Comparison of ENCODE assay signal across 2 cellular contexts in genomic region chr7:108461855-108462254, GRCh38.
TF ChIP-seq lines count a peak whose summit lies in the region.

No MANE protein-coding gene starts in this region.

TF ChIP-seq in HepG2, 621 proteins besides CTCF, POLR2A, EP300 and RAD21:
- no peak for TF ChIP-seq ZNF552 (CRISPR knock-in tag; IDR thresholded peaks at IDR 0.05; ENCODE audit: borderline replicate concordance)
- no peak for TF ChIP-seq DRAP1 (CRISPR knock-in tag; IDR thresholded peaks at IDR 0.05)
- no peak for TF ChIP-seq ZNF337 (CRISPR knock-in tag; IDR thresholded peaks at IDR 0.05; ENCODE audit: borderline replicate concordance, low read depth)
- no peak for TF ChIP-seq ZNF839 (CRISPR knock-in tag; IDR thresholded peaks at IDR 0.05; ENCODE audit: borderline replicate concordance)
- no peak for TF ChIP-seq STAT6 (CRISPR knock-in tag; IDR thresholded peaks at IDR 0.05; ENCODE audit: borderline replicate concordance)
- TF ChIP-seq NR2C2 (CRISPR knock-in tag; IDR thresholded peaks at IDR 0.05; ENCODE audit: borderline replicate concordance), result no peak
- no peak for TF ChIP-seq PHB2 (IDR thresholded peaks at IDR 0.05; ENCODE audit: partially characterized antibody)
- 0 out of 2 replicates have a peak, but pooled peaks have one; percentile 9 for TF ChIP-seq FOSL2 (CRISPR knock-in tag; IDR thresholded peaks at IDR 0.05)
- no peak for TF ChIP-seq ZNF609 (CRISPR knock-in tag; IDR thresholded peaks at IDR 0.05; ENCODE audit: borderline replicate concordance)
- no peak for TF ChIP-seq NPAS2 (CRISPR knock-in tag; IDR thresholded peaks at IDR 0.05; ENCODE audit: borderline replicate concordance)
- TF ChIP-seq NRL (CRISPR knock-in tag; IDR thresholded peaks at IDR 0.05; ENCODE audit: borderline replicate concordance), result no peak
- peak; percentile 57 for TF ChIP-seq ATF7 (IDR thresholded peaks at IDR 0.05)
- TF ChIP-seq ATF7 (CRISPR knock-in tag; IDR thresholded peaks at IDR 0.05), result no peak
- no peak for TF ChIP-seq ZNF7 (CRISPR knock-in tag; IDR thresholded peaks at IDR 0.05)
- TF ChIP-seq ISL2 (CRISPR knock-in tag; IDR thresholded peaks at IDR 0.05), result no peak
- no peak for TF ChIP-seq ZNF512 (CRISPR knock-in tag; IDR thresholded peaks at IDR 0.05)
- TF ChIP-seq ZNF276 (CRISPR knock-in tag; IDR thresholded peaks at IDR 0.05; ENCODE audit: low read depth), result no peak

TF ChIP-seq in K562, 482 proteins besides CTCF, POLR2A, EP300 and RAD21:
- TF ChIP-seq JUND (IDR thresholded peaks at IDR 0.05; ENCODE audit: borderline replicate concordance, low read depth, low read length) (peak; percentile 35; the same call in 1 of the 2 replicates), JUND (tag; IDR thresholded peaks at IDR 0.05; ENCODE audit: borderline replicate concordance, low read depth, low read length) (peak; percentile 63; the same call in 2 of the 3 replicates), CHD7 (IDR thresholded peaks at IDR 0.05; ENCODE audit: low read depth, low read length) (no peak), ATF3 (IDR thresholded peaks at IDR 0.05) (peak; percentile 81), ATF3 (CRISPR knock-in tag; conservative IDR thresholded peaks at IDR 0.05) (no peak), ZNF507 (tag; conservative IDR thresholded peaks at IDR 0.05) (no peak)
